Comparison of ENCODE assay signal across 1 cellular context in genomic region chr18:57747809-57748680, GRCh38.
TF ChIP-seq lines count a peak whose summit lies in the region.

No MANE protein-coding gene starts in this region.

TF ChIP-seq in HepG2, 621 proteins besides CTCF, POLR2A, EP300 and RAD21 (continued from another document):
- no peak for TF ChIP-seq ZNF407 (CRISPR knock-in tag; IDR thresholded peaks at IDR 0.05; ENCODE audit: not compliant biosample characterization)
